16 cellular contexts compared by ENCODE assay signal in genomic region chr22:47786650-47787290, GRCh38.
A peak's percentile ranks its signal among the peaks of the same experiment; 100 is the strongest.
DNase-seq lines count a peak whose midpoint lies in the region; ATAC-seq and TF ChIP-seq lines count a peak whose summit lies in the region.
"Had no signal": no experiment of that assay in that cellular context is flagged by ENCODE, and none has a peak within 500 bp of the region (broad histone marks: within the 10 kb centered on the region; RNA-seq: fewer than 3 reads in every experiment).

No MANE protein-coding gene starts in this region.

- peak; percentile 20 for DNase-seq in activated CD8-positive, alpha-beta memory T cell treated with anti-CD3 and anti-CD28 coated beads, Interleukin-2, amount 50 U/mL, for 48 hours
- no peak for DNase-seq in activated CD8-positive, alpha-beta memory T cell treated with anti-CD3 and anti-CD28 coated beads, Interleukin-2, amount 50 U/mL, for 4 hours
- DNase-seq in endodermal cell (peak; percentile 5), type B pancreatic cell (ENCODE audit: extremely low spot score, unreplicated experiment) (peak; percentile 24), SK-N-DZ (ENCODE audit: low spot score) (no peak), Caco-2 (no peak)
- DNase-seq: 8988T; CD4-positive, CD25-positive, alpha-beta regulatory T cell; CD8-positive, alpha-beta memory T cell; GM23248 had no signal

- no peaks in the 10 kb centered on the region for H3K4me1 Mint-ChIP-seq in endodermal cell
- H3K4me1 Mint-ChIP-seq in type B pancreatic cell (ENCODE audit: unreplicated experiment): no peaks in the 10 kb centered on the region
- no peaks in the 10 kb centered on the region for H3K4me1 Mint-ChIP-seq in Caco-2 (ENCODE audit: low read depth, unreplicated experiment)
- H3K4me1 Mint-ChIP-seq: B cell; CD4-positive, CD25-positive, alpha-beta regulatory T cell; IgD-negative memory B cell had no signal

- no TSS peak for BruUV-seq in Caco-2 (replicated peaks; lab: Mats Ljungman, UMichigan)

- no peak overlapping the region for H3K4me3 ChIP-seq in endodermal cell (ENCODE audit: low read length)
- no peak overlapping the region for H3K4me3 ChIP-seq in Caco-2 (ENCODE audit: low read depth, low read length)
- H3K4me3 ChIP-seq: BLaER1 treated with 17β-estradiol and CSF1 and Interleukin-3, amounts not matched to agents 10 nM and 100 nM; GM23248; HAP-1 had no signal

- POLR2A ChIA-PET in Caco-2 (lab: Charles Lee): no interaction called here

- H3K9me3 ChIP-seq in endodermal cell (ENCODE audit: control insufficient read depth, low read length) (peaks cover 10% of the 10 kb centered on the region), Caco-2 (no peaks in the 10 kb centered on the region)
- H3K9me3 ChIP-seq: HAP-1 had no signal

- H3K4me3 Mint-ChIP-seq in endodermal cell (no peak overlapping the region), type B pancreatic cell (no peak overlapping the region), Caco-2 (ENCODE audit: unreplicated experiment) (no peak overlapping the region)
- H3K4me3 Mint-ChIP-seq: B cell; CD4-positive, CD25-positive, alpha-beta regulatory T cell; CD8-positive, alpha-beta memory T cell had no signal

- peaks cover 10% of the 10 kb centered on the region for H3K27me3 Mint-ChIP-seq in endodermal cell (ENCODE audit: insufficient read depth)
- peaks cover 4% of the 10 kb centered on the region for H3K27me3 Mint-ChIP-seq in type B pancreatic cell
- H3K27me3 Mint-ChIP-seq in Caco-2 (ENCODE audit: insufficient read depth, unreplicated experiment): no peaks in the 10 kb centered on the region

- CTCF ChIA-PET in Caco-2 (lab: Charles Lee): no interaction called here

- H3K27me3 ChIP-seq in endodermal cell (ENCODE audit: control insufficient read depth, insufficient read depth, low read length, poor library complexity, severe bottlenecking) (no peaks in the 10 kb centered on the region), Caco-2 (replicated peaks; ENCODE audit: control insufficient read depth, insufficient read depth, low read length) (no peaks in the 10 kb centered on the region)
- H3K27me3 ChIP-seq: BLaER1 treated with 17β-estradiol and CSF1 and Interleukin-3, amounts not matched to agents 10 nM and 100 nM had no signal

- TF ChIP-seq CTCF in endodermal cell (conservative IDR thresholded peaks at IDR 0.05): no peak
- TF ChIP-seq CTCF in type B pancreatic cell (conservative IDR thresholded peaks at IDR 0.05): no peak
- TF ChIP-seq CTCF in Caco-2 (IDR thresholded peaks at IDR 0.05; ENCODE audit: insufficient read depth in 1 of 2, low read depth in 1 of 2, low read length in 1 of 2, severe bottlenecking in 1 of 2, unreplicated experiment in 1 of 2): no peak

- intact Hi-C loops in Caco-2 (cut with micrococcal nuclease; ENCODE audit: unreplicated experiment): no loop called here

- H3K36me3 Mint-ChIP-seq in endodermal cell (ENCODE audit: low read depth) (peaks cover 11% of the 10 kb centered on the region), type B pancreatic cell (no peaks in the 10 kb centered on the region), Caco-2 (ENCODE audit: insufficient read depth, unreplicated experiment) (peaks cover 9% of the 10 kb centered on the region)
- H3K36me3 Mint-ChIP-seq: CD4-positive, CD25-positive, alpha-beta regulatory T cell; CD8-positive, alpha-beta memory T cell; IgD-negative memory B cell had no signal

- no peak for ATAC-seq in GM18867 (IDR thresholded peaks at IDR 0.05; ENCODE audit: unreplicated experiment)
- ATAC-seq: HepG2 had no signal

- H3K27ac Mint-ChIP-seq in endodermal cell: no peak overlapping the region
- H3K27ac Mint-ChIP-seq in type B pancreatic cell: no peak overlapping the region
- no peak overlapping the region for H3K27ac Mint-ChIP-seq in Caco-2 (ENCODE audit: unreplicated experiment)
- H3K27ac Mint-ChIP-seq: B cell; CD4-positive, CD25-positive, alpha-beta regulatory T cell; IgD-negative memory B cell had no signal

- no peaks in the 10 kb centered on the region for H3K36me3 ChIP-seq in endodermal cell (ENCODE audit: control insufficient read depth, insufficient read depth, low read length)
- no peaks in the 10 kb centered on the region for H3K36me3 ChIP-seq in Caco-2 (ENCODE audit: control insufficient read depth, insufficient read depth, low read length)
- H3K36me3 ChIP-seq: BLaER1 treated with 17β-estradiol and CSF1 and Interleukin-3, amounts not matched to agents 10 nM and 100 nM; HAP-1 had no signal

- H3K9ac ChIP-seq in endodermal cell (ENCODE audit: extremely low read depth, low read length, poor library complexity, severe bottlenecking): no peak overlapping the region
- H3K9ac ChIP-seq: BLaER1 treated with 17β-estradiol and CSF1 and Interleukin-3, amounts not matched to agents 10 nM and 100 nM; GM23248 had no signal

- H3K4me1 ChIP-seq in endodermal cell (ENCODE audit: control insufficient read depth, insufficient read depth, low read length) (no peaks in the 10 kb centered on the region), Caco-2 (no peaks in the 10 kb centered on the region)
- H3K4me1 ChIP-seq: BLaER1 treated with 17β-estradiol and CSF1 and Interleukin-3, amounts not matched to agents 10 nM and 100 nM; HAP-1 had no signal

- H3K9me3 Mint-ChIP-seq in endodermal cell: peaks cover 21% of the 10 kb centered on the region
- no peaks in the 10 kb centered on the region for H3K9me3 Mint-ChIP-seq in type B pancreatic cell
- H3K9me3 Mint-ChIP-seq in Caco-2 (ENCODE audit: unreplicated experiment): no peaks in the 10 kb centered on the region

- WGBS in endodermal cell (ENCODE audit: insufficient coverage in 1 of 2, insufficient read length in 1 of 2), 2 experiments: 88 to 89% methylated on average over 3 to 12 of the region's 12 CpGs

- H3K27ac ChIP-seq in endodermal cell (ENCODE audit: low read depth, low read length): no peak overlapping the region
- H3K27ac ChIP-seq: BLaER1 treated with 17β-estradiol and CSF1 and Interleukin-3, amounts not matched to agents 10 nM and 100 nM; GM23248 had no signal

Comparison
In these comparisons a context has a peak if more than half of its experiments do, and no peak if none do; other contexts are left out.
1. DNase-seq: peak in activated CD8-positive, alpha-beta memory T cell treated with anti-CD3 and anti-CD28 coated beads, Interleukin-2, amount 50 U/mL, for 48 hours (single experiment), endodermal cell (single experiment) and type B pancreatic cell (single experiment); none in activated CD8-positive, alpha-beta memory T cell treated with anti-CD3 and anti-CD28 coated beads, Interleukin-2, amount 50 U/mL, for 4 hours (single experiment), SK-N-DZ (single experiment) and Caco-2 (0 of 2).